ENCODE assay signal across 8 cellular contexts in genomic region chr17:48610282-48611211, GRCh38. TPM values are rescaled to one million over a fixed set of nuclear protein-coding genes. Genes with fewer than 3 reads are reported as not detected.
A peak's percentile ranks its signal among the peaks of the same experiment; 100 is the strongest.
DNase-seq lines count a peak whose midpoint lies in the region; ATAC-seq and TF ChIP-seq lines count a peak whose summit lies in the region.

HOXB7 (minus strand) TSS chr17:48611017; CDS start chr17:48610918, 99 bp downstream.

- peaks cover 2% of the 10 kb centered on the region for H3K9me3 ChIP-seq in trophoblast cell (ENCODE audit: insufficient read depth, low read depth, low read length)

- peaks cover 18% of the 10 kb centered on the region for H3K79me1 ChIP-seq in trophoblast cell (ENCODE audit: low read length)

- H3K9me3 Mint-ChIP-seq in activated T-cell treated with anti-CD3 and anti-CD28 coated beads, Interleukin-2, amount 50 U/mL, for 4 hours, result no peaks in the 10 kb centered on the region
- H3K9me3 Mint-ChIP-seq in glutamatergic neuron (ENCODE audit: unreplicated experiment), result peaks cover 18% of the 10 kb centered on the region

- peak; percentile 46 for TF ChIP-seq POLR2A in GM18951 (IDR thresholded peaks at IDR 0.05; ENCODE audit: extremely low read depth, insufficient read depth, insufficient read length)

- no peaks in the 10 kb centered on the region for H3K36me3 ChIP-seq in trophoblast cell (ENCODE audit: control insufficient read depth in 1 of 2, insufficient read depth in 2 of 2, low read length in 2 of 2)

- H2AK5ac ChIP-seq in trophoblast cell (ENCODE audit: low read length), result peak within 1 kb of the TSS; percentile 38

- peaks cover 5% of the 10 kb centered on the region for H3K79me2 ChIP-seq in trophoblast cell (ENCODE audit: control insufficient read depth, insufficient read depth, low read length, poor library complexity)

- H4K91ac ChIP-seq in trophoblast cell (ENCODE audit: low read depth, low read length), result peak within 1 kb of the TSS; percentile 90

- H3K4me3 ChIP-seq in trophoblast cell (ENCODE audit: low read depth, low read length), result peak within 1 kb of the TSS; percentile 71

- in situ Hi-C loops in ACHN (cut with HindIII; ENCODE audit: low pct_ligation_motif_present, low pct_unique_long_range_greater_than_20kb, low sequenced_read_pairs), result no loop called here
- in situ Hi-C loops in GM18951 (cut with MboI; ENCODE audit: low sequenced_read_pairs, unreplicated experiment), result no loop called here

- peak within 1 kb of the TSS; percentile 60 for H3K4ac ChIP-seq in trophoblast cell (ENCODE audit: low read depth, low read length)

- peak within 1 kb of the TSS; percentile 92 for H3K4me3 Mint-ChIP-seq in activated T-cell treated with anti-CD3 and anti-CD28 coated beads, Interleukin-2, amount 50 U/mL, for 4 hours
- peak within 1 kb of the TSS; percentile 87 for H3K4me3 Mint-ChIP-seq in glutamatergic neuron (ENCODE audit: unreplicated experiment)

- TF ChIP-seq CTCF in glutamatergic neuron (IDR thresholded peaks at IDR 0.05; ENCODE audit: partially characterized antibody, unreplicated experiment), result no peak

- H3K4me1 Mint-ChIP-seq in activated T-cell treated with anti-CD3 and anti-CD28 coated beads, Interleukin-2, amount 50 U/mL, for 4 hours (ENCODE audit: low read depth), result peaks cover 36% of the 10 kb centered on the region
- H3K4me1 Mint-ChIP-seq in glutamatergic neuron (ENCODE audit: low read depth, unreplicated experiment), result peaks cover 3% of the 10 kb centered on the region

- peak; percentile 80 for DNase-seq in ACHN
- DNase-seq in NCI-H446 treated with DMSO at 0.1 percent for 48 hours (lab: John Stamatoyannopoulos, UW), result peak; percentile 9
- DNase-seq in activated T-cell treated with anti-CD3 and anti-CD28 coated beads, Interleukin-2, amount 50 U/mL, for 4 hours, result no peak
- DNase-seq in glutamatergic neuron, result peak; percentile 72
- DNase-seq in trophoblast cell, result peak; percentile 45 to 66
- no peak for DNase-seq in OCI-M2 (lab: John Stamatoyannopoulos, UW; ENCODE audit: unreplicated experiment)

- peak within 1 kb of the TSS; percentile 84 for H3K14ac ChIP-seq in trophoblast cell (ENCODE audit: low read length)

- WGBS in trophoblast cell (ENCODE audit: extremely low coverage, insufficient coverage, insufficient read length), result no CpG with 5 or more reads among the region's 79 CpGs

- no peaks in the 10 kb centered on the region for H3K36me3 Mint-ChIP-seq in activated T-cell treated with anti-CD3 and anti-CD28 coated beads, Interleukin-2, amount 50 U/mL, for 4 hours (ENCODE audit: insufficient read depth)
- no peaks in the 10 kb centered on the region for H3K36me3 Mint-ChIP-seq in glutamatergic neuron (ENCODE audit: unreplicated experiment)

- peak within 1 kb of the TSS; percentile 61 for H2BK5ac ChIP-seq in trophoblast cell (ENCODE audit: low read depth, low read length, poor library complexity)

- peak within 1 kb of the TSS; percentile 84 for H2AFZ ChIP-seq in trophoblast cell (ENCODE audit: insufficient read depth, low read length, poor library complexity)

- H2BK120ac ChIP-seq in trophoblast cell (ENCODE audit: insufficient read depth, low read length, poor library complexity), result peak within 1 kb of the TSS; percentile 73

- H4K8ac ChIP-seq in trophoblast cell (ENCODE audit: low read depth, low read length), result peak within 1 kb of the TSS; percentile 98

- H3K23ac ChIP-seq in trophoblast cell (ENCODE audit: low read length), result no peak within 1 kb of the TSS

- H3K27me3 Mint-ChIP-seq in activated T-cell treated with anti-CD3 and anti-CD28 coated beads, Interleukin-2, amount 50 U/mL, for 4 hours (ENCODE audit: low read depth), result peaks cover 72% of the 10 kb centered on the region
- peaks cover 58% of the 10 kb centered on the region for H3K27me3 Mint-ChIP-seq in glutamatergic neuron (ENCODE audit: unreplicated experiment)

- H3K9ac ChIP-seq in trophoblast cell (ENCODE audit: low read length), result peak within 1 kb of the TSS; percentile 77

- H3K18ac ChIP-seq in trophoblast cell (ENCODE audit: low read length), result peak within 1 kb of the TSS; percentile 68

- peak within 1 kb of the TSS; percentile 79 for H4K12ac ChIP-seq in trophoblast cell (ENCODE audit: low read depth, low read length)

- peaks cover 33% of the 10 kb centered on the region for H3K27me3 ChIP-seq in trophoblast cell (ENCODE audit: insufficient read depth, low read length)

- H3K27ac Mint-ChIP-seq in glutamatergic neuron (ENCODE audit: unreplicated experiment), result no peak within 1 kb of the TSS

- peak; percentile 24 to 47 for ATAC-seq in activated T-cell treated with anti-CD3 and anti-CD28 coated beads, Interleukin-2, amount 50 U/mL, for 4 hours
- no peak for ATAC-seq in HG02938 (IDR thresholded peaks at IDR 0.05; ENCODE audit: unreplicated experiment)

- H3K27ac ChIP-seq in trophoblast cell (ENCODE audit: low read depth, low read length), result peak within 1 kb of the TSS; percentile 61

- peak within 1 kb of the TSS; percentile 86 for H3K4me2 ChIP-seq in trophoblast cell (ENCODE audit: low read length)

- peaks cover 13 to 14% of the 10 kb centered on the region in 2 experiments for H3K4me1 ChIP-seq in trophoblast cell (ENCODE audit: control insufficient read depth in 1 of 2, insufficient read depth in 2 of 2, low read length in 2 of 2)

- H2BK12ac ChIP-seq in trophoblast cell (ENCODE audit: low read length), result peak within 1 kb of the TSS; percentile 39

RNA-seq across cellular contexts. Expression of gene HOXB7, which starts in this region (rescaled TPM):
- total RNA-seq in activated T-cell treated with anti-CD3 and anti-CD28 coated beads, Interleukin-2, amount 50 U/mL, for 4 hours, result under 1 TPM; 0.18 to 0.43 (median 0.38) TPM
- 0.64 TPM for total RNA-seq in glutamatergic neuron (ENCODE audit: unreplicated experiment)
- polyA plus RNA-seq in trophoblast cell (2013), result 9.6 and 9.8 TPM in 2 replicates

Comparison
In these comparisons a context has a peak if more than half of its experiments do, and no peak if none do; other contexts are left out.
1. Peak in ATAC-seq in activated T-cell treated with anti-CD3 and anti-CD28 coated beads, Interleukin-2, amount 50 U/mL, for 4 hours; RNA of the gene not detected or under 1 TPM.
2. Peak in DNase-seq in glutamatergic neuron; RNA of the gene not detected or under 1 TPM.
3. DNase-seq: peak in ACHN (single experiment), NCI-H446 treated with DMSO at 0.1 percent for 48 hours (single experiment) and trophoblast cell (2 of 2); none in activated T-cell treated with anti-CD3 and anti-CD28 coated beads, Interleukin-2, amount 50 U/mL, for 4 hours (single experiment) and OCI-M2 (single experiment).